1 cellular context compared by ENCODE assay signal in the genomic region with DNA sequence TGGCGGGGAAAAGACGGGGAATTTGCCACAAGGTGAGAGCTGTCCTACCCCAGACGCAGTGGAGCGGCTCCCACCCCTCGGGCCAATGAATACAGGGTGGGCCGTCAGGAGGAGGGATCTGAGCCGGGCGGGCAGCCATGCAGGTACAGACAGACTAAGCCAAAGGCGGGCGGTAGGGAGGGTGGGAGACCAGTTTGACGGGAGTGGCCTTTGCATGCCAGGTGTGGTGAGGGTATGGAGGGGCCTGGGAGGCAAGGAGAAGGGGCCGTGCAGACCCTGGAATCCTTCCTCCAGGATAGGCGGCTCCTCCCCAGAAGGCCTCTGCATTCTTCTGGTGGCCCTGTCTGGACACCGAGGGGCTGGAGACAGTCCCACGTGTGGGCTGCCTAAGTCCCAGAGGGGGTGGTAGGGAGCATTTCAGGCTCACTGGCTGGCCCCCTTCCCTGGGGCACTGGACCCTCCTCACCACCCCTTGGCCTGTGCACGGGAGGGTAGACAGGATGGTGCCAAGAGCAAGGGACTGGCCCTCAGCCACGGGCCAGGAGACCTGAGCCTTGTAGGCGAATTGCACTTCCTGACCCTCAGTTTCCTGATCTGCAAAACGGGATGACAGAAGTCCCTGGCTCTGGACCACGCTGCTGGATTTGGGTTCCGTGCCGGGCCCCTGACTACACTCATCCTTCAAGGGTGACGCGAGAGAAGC.
TF ChIP-seq lines count a peak whose summit lies in the region.

No MANE protein-coding gene starts in this region.

TF ChIP-seq in H1, 55 proteins besides CTCF, POLR2A, EP300 and RAD21:
- 0 out of 2 replicates have a peak, but pooled peaks have one; percentile 31 for TF ChIP-seq KDM1A (IDR thresholded peaks at IDR 0.05; ENCODE audit: borderline replicate concordance, low read length)
- no peak for TF ChIP-seq TCF12 (IDR thresholded peaks at IDR 0.05; ENCODE audit: low read depth, low read length)
